In genomic region chr12:67515679-67516363, GRCh38 we compare ENCODE assay signal across 9 cellular contexts.
DNase-seq lines count a peak whose midpoint lies in the region; ATAC-seq, FAIRE-seq and TF ChIP-seq lines count a peak whose summit lies in the region.
"Had no signal": no experiment of that assay in that cellular context is flagged by ENCODE, and none has a peak within 500 bp of the region (broad histone marks: within the 10 kb centered on the region; RNA-seq: fewer than 3 reads in every experiment).

No MANE protein-coding gene starts in this region.

- H3K79me1 ChIP-seq in H1 (ENCODE audit: low read depth, low read length) = no peaks in the 10 kb centered on the region

- peak overlapping the region; percentile 83 for H3K27ac Mint-ChIP-seq in CD8-positive, alpha-beta T cell

- H3K36me3 ChIP-seq in CD8-positive, alpha-beta T cell (ENCODE audit: insufficient read depth, low read length) = no peaks in the 10 kb centered on the region
- no peaks in the 10 kb centered on the region for H3K36me3 ChIP-seq in H1 (ENCODE audit: control insufficient read depth in 2 of 4, insufficient read depth in 4 of 4, low read length in 3 of 4)
- no peaks in the 10 kb centered on the region for H3K36me3 ChIP-seq in aorta (ENCODE audit: control insufficient read depth in 1 of 2, insufficient read depth in 2 of 2, low read length in 1 of 2)

- H3K79me2 ChIP-seq in H1 (ENCODE audit: control insufficient read depth in 1 of 2, insufficient read depth in 2 of 2, low read length in 2 of 2) = no peaks in the 10 kb centered on the region

- 85% methylated on average over 10 of the region's 10 CpGs; no CpG with 5 or more reads in 1 of the 2 experiments for WGBS in H1 (ENCODE audit: extremely low coverage in 1 of 2, insufficient coverage in 1 of 2, insufficient read length in 1 of 2, insufficient replicate concordance in 2 of 2, low coverage in 1 of 2, low lambda C conversion rate in 2 of 2, missing lambda C conversion rate in 1 of 2), 2 experiments
- 69 to 74% methylated on average over 10 of the region's 10 CpGs for WGBS in aorta, 2 donors

- H2BK15ac ChIP-seq in H1 (ENCODE audit: low read length) = no peak overlapping the region

- no peak overlapping the region for H3K14ac ChIP-seq in H1 (ENCODE audit: insufficient read length)

- no peaks in the 10 kb centered on the region for H3K9me3 ChIP-seq in CD8-positive, alpha-beta T cell (ENCODE audit: low read length)
- no peaks in the 10 kb centered on the region for H3K9me3 ChIP-seq in H1 (ENCODE audit: insufficient read depth in 2 of 2, low read depth in 1 of 2, low read length in 1 of 2)
- no peaks in the 10 kb centered on the region for H3K9me3 ChIP-seq in aorta (ENCODE audit: control insufficient read depth, low read length)

- intact Hi-C loops in CD8-positive, alpha-beta T cell (cut with DNase I, micrococcal nuclease) = loop anchor here (2.0 to 5.0 kb wide), 4 partner anchors 61 to 133 kb away; partner anchors contain the start of gene DYRK2 (in 2 of the 2)
- intact Hi-C loops in aorta (cut with DNase I) = loop anchor here in 1 of 2 donors (10.0 kb wide), 1 partner anchor 129 kb away; the partner anchor contains the start of gene DYRK2

- 0 out of 7 replicates have a peak overlapping the region, but pooled peaks of 1 of the 4 experiments have one; percentile 2 for H3K9ac ChIP-seq in H1 (replicated peaks in 1 of 4; ENCODE audit: extremely low read depth in 1 of 4, low read depth in 3 of 4, low read length in 3 of 4)

- H2AFZ ChIP-seq in H1 (ENCODE audit: low read length) = 0 out of 2 replicates have a peak overlapping the region, but pooled peaks have one; percentile 48

- no peak overlapping the region for H2BK5ac ChIP-seq in H1 (ENCODE audit: low read depth, low read length)

- peaks cover 41% of the 10 kb centered on the region for H3K4me1 ChIP-seq in CD8-positive, alpha-beta T cell (ENCODE audit: insufficient read depth, low read length)
- H3K4me1 ChIP-seq in H1 (replicated peaks in 1 of 4; ENCODE audit: control insufficient read depth in 3 of 4, insufficient read depth in 4 of 4, low read length in 3 of 4) (peaks cover 7 to 18% (median 10%) of the 10 kb centered on the region in 4 experiments; a peak in 6 of 7 replicates), foreskin keratinocyte (peaks cover 7% of the 10 kb centered on the region), aorta (ENCODE audit: control insufficient read depth in 1 of 2, insufficient read depth in 2 of 2, low read length in 2 of 2) (peaks cover 0 to 7% of the 10 kb centered on the region in 2 donors)

- H3K4ac ChIP-seq in H1 (replicated peaks; ENCODE audit: insufficient read length, low read depth, low read length) = no peak overlapping the region

- H2BK12ac ChIP-seq in H1 (ENCODE audit: low read depth, low read length) = no peak overlapping the region

- H3K4me3 Mint-ChIP-seq in CD8-positive, alpha-beta T cell = peak overlapping the region; percentile 63

- no peak overlapping the region for H3K18ac ChIP-seq in H1 (ENCODE audit: extremely low read depth, low read length)

- no peak overlapping the region for H3K23ac ChIP-seq in H1 (ENCODE audit: insufficient read length)

- no peak overlapping the region for H2BK20ac ChIP-seq in H1 (ENCODE audit: low read length)

- no peaks in the 10 kb centered on the region for H3K27me3 Mint-ChIP-seq in CD8-positive, alpha-beta T cell (ENCODE audit: low read depth)

- TF ChIP-seq EP300 in H1 (IDR thresholded peaks at IDR 0.05; ENCODE audit: borderline replicate concordance in 1 of 2, low read depth in 2 of 2, low read length in 2 of 2) = no peak

- H3K27ac ChIP-seq in CD8-positive, alpha-beta T cell (ENCODE audit: low read depth, low read length) = no peak overlapping the region
- H3K27ac ChIP-seq in H1 (ENCODE audit: low read depth, low read length) (no peak overlapping the region), foreskin keratinocyte (no peak overlapping the region), aorta (ENCODE audit: low read depth in 1 of 2, low read length in 2 of 2) (no peak overlapping the region)

- peak; percentile 81 for ATAC-seq in CD8-positive, alpha-beta T cell
- ATAC-seq in GM19372 (IDR thresholded peaks at IDR 0.05; ENCODE audit: low read depth, unreplicated experiment) (peak; percentile 82), HG03342 (IDR thresholded peaks at IDR 0.05; ENCODE audit: unreplicated experiment) (peak; percentile 84), foreskin keratinocyte (no peak), aorta (ENCODE audit: low FRiP score) (no peak)

- no peak for TF ChIP-seq CTCF in CD8-positive, alpha-beta T cell (IDR thresholded peaks at IDR 0.05)
- TF ChIP-seq CTCF in H1 (IDR thresholded peaks at IDR 0.05; ENCODE audit: control extremely low read depth in 1 of 3, insufficient read depth in 1 of 3, low read depth in 1 of 3, low read length in 3 of 3) (no peak), foreskin keratinocyte (conservative IDR thresholded peaks at IDR 0.05) (no peak)

- H4K5ac ChIP-seq in H1 (ENCODE audit: insufficient read length, low read depth, low read length) = no peak overlapping the region

- no peaks in the 10 kb centered on the region for H3K9me3 Mint-ChIP-seq in CD8-positive, alpha-beta T cell

- no peak overlapping the region for H2AK5ac ChIP-seq in H1 (ENCODE audit: low read depth, low read length)

- CTCF ChIA-PET in CD8-positive, alpha-beta T cell (lab: Charles Lee) = interaction anchor here (0.7 to 1.9 kb wide), 15 partner anchors 9 to 428 kb away, joined by 3 to 12 read pairs (median 4); no protein-coding TSS in a partner anchor
- CTCF ChIA-PET in H1 (lab: Charles Lee; ENCODE audit: partially characterized antibody) = interaction anchor here (0.6 to 0.9 kb wide), 2 partner anchors 26 to 130 kb away, joined by 3 read pairs; no protein-coding TSS in a partner anchor

- no peaks in the 10 kb centered on the region for H3K27me3 ChIP-seq in CD8-positive, alpha-beta T cell (ENCODE audit: insufficient read depth, low read length)
- no peaks in the 10 kb centered on the region for H3K27me3 ChIP-seq in H1 (replicated peaks in 1 of 4; ENCODE audit: control insufficient read depth in 3 of 4, extremely low read depth in 1 of 4, insufficient read depth in 3 of 4, low read length in 3 of 4)
- H3K27me3 ChIP-seq in foreskin keratinocyte = peaks cover 27% of the 10 kb centered on the region
- H3K27me3 ChIP-seq in aorta (ENCODE audit: control insufficient read depth in 1 of 2, insufficient read depth in 2 of 2, low read length in 1 of 2) = no peaks in the 10 kb centered on the region

- no peak overlapping the region for H3K56ac ChIP-seq in H1 (replicated peaks; ENCODE audit: insufficient read length, low read depth, low read length)

- peaks cover 54% of the 10 kb centered on the region for H3K4me1 Mint-ChIP-seq in CD8-positive, alpha-beta T cell (ENCODE audit: low read depth)

- H4K8ac ChIP-seq in H1 (ENCODE audit: extremely low read depth, insufficient read depth, low read length) = no peak overlapping the region

- H3K23me2 ChIP-seq in H1 (ENCODE audit: low read depth, low read length) = no peaks in the 10 kb centered on the region; the same call in 1 of the 2 replicates

- no peak overlapping the region for H3K4me3 ChIP-seq in CD8-positive, alpha-beta T cell (ENCODE audit: low read depth, low read length)
- H3K4me3 ChIP-seq in H1 (ENCODE audit: extremely low read depth in 1 of 4, insufficient read depth in 2 of 4, low read depth in 3 of 4, low read length in 4 of 4) (no peak overlapping the region), aorta (ENCODE audit: low read length in 2 of 2) (no peak overlapping the region)

- no peak overlapping the region for H3K4me2 ChIP-seq in H1 (ENCODE audit: insufficient read depth in 1 of 2, low read depth in 2 of 2, low read length in 2 of 2)

- FAIRE-seq in H1 (lab: Jason Lieb, UNC) = no peak
- FAIRE-seq: GM18507 had no signal

- H2BK120ac ChIP-seq in H1 (replicated peaks; ENCODE audit: low read depth, low read length) = no peak overlapping the region

- TF ChIP-seq RAD21 in H1 (IDR thresholded peaks at IDR 0.05 in 1 of 2, conservative IDR thresholded peaks at IDR 0.05 in 1 of 2; ENCODE audit: low read depth in 2 of 2, low read length in 2 of 2) = no peak

- no peaks in the 10 kb centered on the region for H3K36me3 Mint-ChIP-seq in CD8-positive, alpha-beta T cell

- H4K91ac ChIP-seq in H1 (replicated peaks; ENCODE audit: insufficient read length, low read length) = no peak overlapping the region

- no peak for TF ChIP-seq POLR2A in H1 (IDR thresholded peaks at IDR 0.05; ENCODE audit: control extremely low read depth in 1 of 2, low read depth in 2 of 2, low read length in 2 of 2)

- peak in 6 of 7 experiments; percentile 8 to 76 (median 38) for DNase-seq in CD8-positive, alpha-beta T cell
- DNase-seq in NOMO-1 treated with DMSO at 0.1 percent for 48 hours (lab: John Stamatoyannopoulos, UW; ENCODE audit: unreplicated experiment) (peak; percentile 59), H1 (ENCODE audit: low read depth in 1 of 2, low spot score in 2 of 2) (no peak), foreskin keratinocyte (no peak), GDM1 (lab: John Stamatoyannopoulos, UW) (no peak), aorta (no peak)

- POLR2A ChIA-PET in CD8-positive, alpha-beta T cell (lab: Charles Lee) = interaction anchor here (0.6 to 2.6 kb wide), 14 partner anchors 9 to 819 kb away, joined by 3 to 21 read pairs (median 4); partner anchors contain the start of gene DYRK2
- POLR2A ChIA-PET in H1 (lab: Charles Lee; ENCODE audit: partially characterized antibody) = no interaction called here

- no peaks in the 10 kb centered on the region for H4K20me1 ChIP-seq in H1 (replicated peaks in 1 of 2; ENCODE audit: control insufficient read depth in 1 of 2, insufficient read depth in 2 of 2, low read length in 2 of 2)

TF ChIP-seq in H1, 55 proteins besides CTCF, POLR2A, EP300 and RAD21 (continues in another document):
- TF ChIP-seq POU5F1 (IDR thresholded peaks at IDR 0.05; ENCODE audit: low read depth, low read length) (no peak), EZH2 (IDR thresholded peaks at IDR 0.05; ENCODE audit: low read depth, low read length, severe bottlenecking) (no peak), RNF2 (IDR thresholded peaks at IDR 0.05; ENCODE audit: borderline replicate concordance, low read depth, low read length, missing control alignments, poor library complexity, severe bottlenecking) (no peak), BACH1 (IDR thresholded peaks at IDR 0.05; ENCODE audit: low read length) (no peak), ATF3 (IDR thresholded peaks at IDR 0.05; ENCODE audit: insufficient read depth, low read depth, low read length) (no peak), FOSL1 (IDR thresholded peaks at IDR 0.05; ENCODE audit: insufficient read depth, low read depth, low read length) (no peak), JUN (IDR thresholded peaks at IDR 0.05; ENCODE audit: low read depth, low read length) (no peak), TCF12 (IDR thresholded peaks at IDR 0.05; ENCODE audit: low read depth, low read length) (no peak), CREB1 (IDR thresholded peaks at IDR 0.05) (no peak), EGR1 (IDR thresholded peaks at IDR 0.05; ENCODE audit: borderline replicate concordance, low read depth, low read length) (no peak), CTBP2 (IDR thresholded peaks at IDR 0.05; ENCODE audit: borderline replicate concordance, insufficient read depth, insufficient read length, low read length) (no peak)

Comparison
In these comparisons a context has a peak if more than half of its experiments do, and no peak if none do; other contexts are left out.
1. ATAC-seq: peak in CD8-positive, alpha-beta T cell (single experiment), GM19372 (single experiment) and HG03342 (single experiment); none in foreskin keratinocyte (single experiment) and aorta (single experiment).
2. DNase-seq: peak in CD8-positive, alpha-beta T cell (6 of 7) and NOMO-1 treated with DMSO at 0.1 percent for 48 hours (single experiment); none in H1 (0 of 2), foreskin keratinocyte (0 of 2), GDM1 (single experiment) and aorta (0 of 2).